9 cellular contexts compared by ENCODE assay signal in genomic region chr3:186569354-186569753, GRCh38. TPM values are rescaled to one million over a fixed set of nuclear protein-coding genes. Genes with fewer than 3 reads are reported as not detected.
DNase-seq lines count a peak whose midpoint lies in the region; TF ChIP-seq lines count a peak whose summit lies in the region.
"Not testable (repeated sequence)": the region's sequence is repeated elsewhere in the genome, so short reads cannot be mapped to it uniquely, and the experiment has no call there.
"Had no signal": no experiment of that assay in that cellular context is flagged by ENCODE, and none has a peak within 500 bp of the region (broad histone marks: within the 10 kb centered on the region; RNA-seq: fewer than 3 reads in every experiment).

No MANE protein-coding gene starts in this region.

- H3K27ac Mint-ChIP-seq in activated CD4-positive, alpha-beta memory T cell treated with anti-CD3 and anti-CD28 coated beads for 36 hours: peak overlapping the region; percentile 91
- H3K27ac Mint-ChIP-seq in brain: peak overlapping the region; percentile 57 to 97 (median 94)

- peak overlapping the region; percentile 95 for H3K4me3 Mint-ChIP-seq in activated CD4-positive, alpha-beta memory T cell treated with anti-CD3 and anti-CD28 coated beads for 36 hours
- H3K4me3 Mint-ChIP-seq in brain: peak overlapping the region; percentile 94 to 99 (median 96)

- peak overlapping the region; percentile 90 for H3K4me2 ChIP-seq in OCI-LY3 (ENCODE audit: low read length)

- peaks cover 19% of the 10 kb centered on the region for H3K36me3 Mint-ChIP-seq in activated CD4-positive, alpha-beta memory T cell treated with anti-CD3 and anti-CD28 coated beads for 36 hours
- peaks cover 15% of the 10 kb centered on the region for H3K36me3 Mint-ChIP-seq in brain

- peaks cover 50% of the 10 kb centered on the region for H3K4me1 Mint-ChIP-seq in activated CD4-positive, alpha-beta memory T cell treated with anti-CD3 and anti-CD28 coated beads for 36 hours (ENCODE audit: low read depth)
- H3K4me1 Mint-ChIP-seq in brain: peaks cover 73% of the 10 kb centered on the region

- H2AFZ ChIP-seq in OCI-LY3 (ENCODE audit: low read depth, low read length): not testable (repeated sequence)

- not testable (repeated sequence) for H3K9me3 ChIP-seq in HAP-1; OCI-LY3 (ENCODE audit: insufficient read depth, low read length); mucosa of stomach (ENCODE audit: control insufficient read depth, low read length)

- H3K4me1 ChIP-seq in HAP-1 (peaks cover 12% of the 10 kb centered on the region), OCI-LY3 (ENCODE audit: low read length) (peaks cover 19% of the 10 kb centered on the region), mucosa of stomach (ENCODE audit: control insufficient read depth, insufficient read depth, low read length) (peaks cover 13% of the 10 kb centered on the region)

- POLR2A ChIA-PET in activated CD4-positive, alpha-beta memory T cell treated with anti-CD3 and anti-CD28 coated beads for 36 hours (lab: Charles Lee): interaction anchor here (0.6 to 3.8 kb wide), 12 partner anchors 9 to 632 kb away, joined by 3 to 49 read pairs (median 4); partner anchors contain the start of genes EIF4A2 and TRA2B

- not testable (repeated sequence) for DNase-seq in AG10803 (ENCODE audit: low read depth); HAP-1 (ENCODE audit: low spot score in 2 of 2); activated CD4-positive, alpha-beta memory T cell treated with anti-CD3 and anti-CD28 coated beads for 36 hours; fibroblast of the aortic adventitia (ENCODE audit: low read depth); skeletal muscle cell (ENCODE audit: low read depth)

- not testable (repeated sequence) for H3K9me3 Mint-ChIP-seq in activated CD4-positive, alpha-beta memory T cell treated with anti-CD3 and anti-CD28 coated beads for 36 hours; brain

- CTCF ChIA-PET in activated CD4-positive, alpha-beta memory T cell treated with anti-CD3 and anti-CD28 coated beads for 36 hours (lab: Charles Lee): interaction anchor here (1.0 to 9.2 kb wide), 6 partner anchors 18 to 631 kb away, joined by 3 to 85 read pairs (median 4); partner anchors contain the start of genes AHSG and TRA2B

- not testable (repeated sequence) for H3K27me3 Mint-ChIP-seq in activated CD4-positive, alpha-beta memory T cell treated with anti-CD3 and anti-CD28 coated beads for 36 hours; brain

- intact Hi-C loops in activated CD4-positive, alpha-beta memory T cell treated with anti-CD3 and anti-CD28 coated beads for 36 hours (cut with micrococcal nuclease): loop anchor here (5.0 kb wide), 1 partner anchor 458 kb away; no protein-coding TSS in a partner anchor

- H4K20me1 ChIP-seq in OCI-LY3 (ENCODE audit: insufficient read depth, low read length): not testable (repeated sequence)

- in situ Hi-C loops in HAP-1 (cut with MboI; ENCODE audit: low sequenced_read_pairs): not testable (repeated sequence)

- H3K9ac ChIP-seq in OCI-LY3 (ENCODE audit: low read length) (peak overlapping the region; percentile 93), mucosa of stomach (ENCODE audit: low read length) (peak overlapping the region; percentile 20)

- H3K36me3 ChIP-seq in HAP-1 (replicated peaks): peaks cover 24% of the 10 kb centered on the region
- peaks cover 16% of the 10 kb centered on the region for H3K36me3 ChIP-seq in OCI-LY3 (replicated peaks; ENCODE audit: low read depth, low read length)
- not testable (repeated sequence) for H3K36me3 ChIP-seq in mucosa of stomach (ENCODE audit: control insufficient read depth, insufficient read depth, low read length)

- peak overlapping the region; percentile 90 for H3K4me3 ChIP-seq in AG10803 (ENCODE audit: low read length)
- peak overlapping the region; percentile 94 for H3K4me3 ChIP-seq in HAP-1
- H3K4me3 ChIP-seq in OCI-LY3 (ENCODE audit: low read length): peak overlapping the region; percentile 97
- peak overlapping the region; percentile 79 for H3K4me3 ChIP-seq in fibroblast of the aortic adventitia (ENCODE audit: low read depth, low read length)
- H3K4me3 ChIP-seq in mucosa of stomach (ENCODE audit: low read length): not testable (repeated sequence)
- peak overlapping the region; percentile 54 for H3K4me3 ChIP-seq in skeletal muscle cell (ENCODE audit: low read depth, low read length)

- not testable (repeated sequence) for TF ChIP-seq CTCF in AG10803 (conservative IDR thresholded peaks at IDR 0.05; ENCODE audit: low read length); OCI-LY3 (IDR thresholded peaks at IDR 0.05; ENCODE audit: low read depth, low read length); brain (conservative IDR thresholded peaks at IDR 0.05); fibroblast of the aortic adventitia (IDR thresholded peaks at IDR 0.05; ENCODE audit: insufficient read depth, low read length)

- peaks cover 59% of the 10 kb centered on the region for H3K79me2 ChIP-seq in OCI-LY3 (ENCODE audit: low read length)

- not testable (repeated sequence) for H3K27me3 ChIP-seq in HAP-1 (ENCODE audit: low read depth); OCI-LY3 (ENCODE audit: low read depth, low read length); mucosa of stomach (ENCODE audit: control insufficient read depth, insufficient read depth, low read length)

- H3K27ac ChIP-seq in OCI-LY3 (ENCODE audit: low read length): not testable (repeated sequence)

RNA-seq across cellular contexts. Expression of gene DNAJB11, which starts 1.2 kb away (rescaled TPM):
- 10 to 100 TPM; 36.9 to 39.5 TPM for total RNA-seq in activated CD4-positive, alpha-beta memory T cell treated with anti-CD3 and anti-CD28 coated beads for 36 hours
- 47.6 TPM for polyA plus RNA-seq in brain (ENCODE audit: insufficient read depth, low read depth, low replicate concordance)
- 44.0 and 44.6 TPM in 2 replicates for total RNA-seq in fibroblast of the aortic adventitia (ENCODE audit: low replicate concordance)

RNA-seq across cellular contexts. Expression of gene TBCCD1, which starts 2.2 kb away (rescaled TPM):
- 10 to 100 TPM; 10.6 to 12.1 TPM for total RNA-seq in activated CD4-positive, alpha-beta memory T cell treated with anti-CD3 and anti-CD28 coated beads for 36 hours
- 10.1 TPM for polyA plus RNA-seq in brain (ENCODE audit: insufficient read depth, low read depth, low replicate concordance)
- 2.9 and 17.5 TPM in 2 replicates for total RNA-seq in fibroblast of the aortic adventitia (ENCODE audit: low replicate concordance)

RNA-seq across cellular contexts. Expression of gene CRYGS, which starts 25.2 kb away (rescaled TPM):
- 1 to 10 TPM; 2.5 to 2.7 TPM for total RNA-seq in activated CD4-positive, alpha-beta memory T cell treated with anti-CD3 and anti-CD28 coated beads for 36 hours
- 0.34 TPM for polyA plus RNA-seq in brain (ENCODE audit: insufficient read depth, low read depth, low replicate concordance)
- total RNA-seq in fibroblast of the aortic adventitia (ENCODE audit: low replicate concordance): 1.3 TPM in 1 of 2 replicates, not detected in the other

RNA-seq across cellular contexts. Expression of gene AHSG, which starts 43.5 kb away (rescaled TPM):
- not detected for total RNA-seq in activated CD4-positive, alpha-beta memory T cell treated with anti-CD3 and anti-CD28 coated beads for 36 hours
- not detected for polyA plus RNA-seq in brain (ENCODE audit: insufficient read depth, low read depth, low replicate concordance)
- not detected in 2 replicates for total RNA-seq in fibroblast of the aortic adventitia (ENCODE audit: low replicate concordance)
- total RNA-seq: esophagus muscularis mucosa had no signal
